1 cellular context compared by ENCODE assay signal in the genomic region with DNA sequence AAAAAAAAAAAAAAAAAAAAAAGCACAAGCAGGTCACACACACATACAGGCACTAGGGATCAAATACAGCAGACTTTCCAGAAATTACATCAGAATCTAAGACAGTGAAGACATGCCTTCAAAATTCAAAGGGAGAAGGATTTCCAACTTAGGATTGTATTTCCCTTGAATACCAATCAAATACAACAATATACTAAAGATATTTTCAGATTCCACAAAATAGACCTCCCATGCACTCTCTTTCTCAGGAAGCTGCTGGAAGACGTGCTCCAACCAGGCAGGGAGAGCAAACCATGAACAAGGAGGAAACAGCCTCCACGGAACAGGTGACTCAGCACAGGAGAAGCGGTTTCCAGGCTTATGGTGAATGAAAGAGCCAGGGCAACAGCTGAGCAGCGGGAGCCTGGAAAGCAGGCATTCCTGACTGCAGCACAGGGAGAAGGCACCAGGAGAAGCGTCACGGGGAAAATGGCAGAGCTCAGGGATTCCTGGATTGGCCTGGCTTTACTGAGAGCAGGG.
A peak's percentile ranks its signal among the peaks of the same experiment; 100 is the strongest.
TF ChIP-seq lines count a peak whose summit lies in the region.

No MANE protein-coding gene starts in this region.

TF ChIP-seq in K562, 482 proteins besides CTCF, POLR2A, EP300 and RAD21 (continued from another document and continues in another):
- TF ChIP-seq, protein P1, sequence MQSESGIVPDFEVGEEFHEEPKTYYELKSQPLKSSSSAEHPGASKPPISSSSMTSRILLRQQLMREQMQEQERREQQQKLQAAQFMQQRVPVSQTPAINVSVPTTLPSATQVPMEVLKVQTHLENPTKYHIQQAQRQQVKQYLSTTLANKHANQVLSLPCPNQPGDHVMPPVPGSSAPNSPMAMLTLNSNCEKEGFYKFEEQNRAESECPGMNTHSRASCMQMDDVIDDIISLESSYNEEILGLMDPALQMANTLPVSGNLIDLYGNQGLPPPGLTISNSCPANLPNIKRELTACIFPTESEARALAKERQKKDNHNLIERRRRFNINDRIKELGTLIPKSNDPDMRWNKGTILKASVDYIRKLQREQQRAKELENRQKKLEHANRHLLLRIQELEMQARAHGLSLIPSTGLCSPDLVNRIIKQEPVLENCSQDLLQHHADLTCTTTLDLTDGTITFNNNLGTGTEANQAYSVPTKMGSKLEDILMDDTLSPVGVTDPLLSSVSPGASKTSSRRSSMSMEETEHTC (IDR thresholded peaks at IDR 0.05), result no peak
- no peak for TF ChIP-seq NEUROD1 (IDR thresholded peaks at IDR 0.05; ENCODE audit: borderline replicate concordance, low read depth, low read length, partially characterized antibody)
- 0 out of 2 replicates have a peak, but pooled peaks have one; percentile 19 for TF ChIP-seq LEF1 (IDR thresholded peaks at IDR 0.05)
- no peak for TF ChIP-seq TBP (optimal IDR thresholded peaks at IDR 0.05; ENCODE audit: low read depth, low read length)
- TF ChIP-seq IRF2 (CRISPR knock-in tag; IDR thresholded peaks at IDR 0.05), result no peak
- TF ChIP-seq ZNF347 (CRISPR knock-in tag; IDR thresholded peaks at IDR 0.05; ENCODE audit: low read depth), result no peak
- peak; percentile 45; the same call in 1 of the 2 replicates for TF ChIP-seq CXXC5 (CRISPR knock-in tag; IDR thresholded peaks at IDR 0.05)
- TF ChIP-seq, protein P2, sequence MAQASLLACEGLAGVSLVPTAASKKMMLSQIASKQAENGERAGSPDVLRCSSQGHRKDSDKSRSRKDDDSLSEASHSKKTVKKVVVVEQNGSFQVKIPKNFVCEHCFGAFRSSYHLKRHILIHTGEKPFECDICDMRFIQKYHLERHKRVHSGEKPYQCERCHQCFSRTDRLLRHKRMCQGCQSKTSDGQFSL (CRISPR knock-in tag; IDR thresholded peaks at IDR 0.05), result no peak
- TF ChIP-seq, protein P2 (tag; IDR thresholded peaks at IDR 0.05), result no peak
- peak; percentile 62; the same call in 1 of the 2 replicates for TF ChIP-seq TAF7 (tag; IDR thresholded peaks at IDR 0.05)
- TF ChIP-seq, protein P3, sequence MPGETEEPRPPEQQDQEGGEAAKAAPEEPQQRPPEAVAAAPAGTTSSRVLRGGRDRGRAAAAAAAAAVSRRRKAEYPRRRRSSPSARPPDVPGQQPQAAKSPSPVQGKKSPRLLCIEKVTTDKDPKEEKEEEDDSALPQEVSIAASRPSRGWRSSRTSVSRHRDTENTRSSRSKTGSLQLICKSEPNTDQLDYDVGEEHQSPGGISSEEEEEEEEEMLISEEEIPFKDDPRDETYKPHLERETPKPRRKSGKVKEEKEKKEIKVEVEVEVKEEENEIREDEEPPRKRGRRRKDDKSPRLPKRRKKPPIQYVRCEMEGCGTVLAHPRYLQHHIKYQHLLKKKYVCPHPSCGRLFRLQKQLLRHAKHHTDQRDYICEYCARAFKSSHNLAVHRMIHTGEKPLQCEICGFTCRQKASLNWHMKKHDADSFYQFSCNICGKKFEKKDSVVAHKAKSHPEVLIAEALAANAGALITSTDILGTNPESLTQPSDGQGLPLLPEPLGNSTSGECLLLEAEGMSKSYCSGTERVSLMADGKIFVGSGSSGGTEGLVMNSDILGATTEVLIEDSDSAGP (CRISPR knock-in tag; IDR thresholded peaks at IDR 0.05), result no peak
- peak; percentile 67 for TF ChIP-seq MAFG (tag; conservative IDR thresholded peaks at IDR 0.05)
- no peak for TF ChIP-seq FOS (IDR thresholded peaks at IDR 0.05; ENCODE audit: extremely low read depth, insufficient read length)
- TF ChIP-seq NFATC3 (IDR thresholded peaks at IDR 0.05), result no peak
- no peak for TF ChIP-seq GTF2A2 (tag; IDR thresholded peaks at IDR 0.05)
- TF ChIP-seq ETV1 (tag; conservative IDR thresholded peaks at IDR 0.05; ENCODE audit: low read depth), result no peak
- TF ChIP-seq, protein P4, sequence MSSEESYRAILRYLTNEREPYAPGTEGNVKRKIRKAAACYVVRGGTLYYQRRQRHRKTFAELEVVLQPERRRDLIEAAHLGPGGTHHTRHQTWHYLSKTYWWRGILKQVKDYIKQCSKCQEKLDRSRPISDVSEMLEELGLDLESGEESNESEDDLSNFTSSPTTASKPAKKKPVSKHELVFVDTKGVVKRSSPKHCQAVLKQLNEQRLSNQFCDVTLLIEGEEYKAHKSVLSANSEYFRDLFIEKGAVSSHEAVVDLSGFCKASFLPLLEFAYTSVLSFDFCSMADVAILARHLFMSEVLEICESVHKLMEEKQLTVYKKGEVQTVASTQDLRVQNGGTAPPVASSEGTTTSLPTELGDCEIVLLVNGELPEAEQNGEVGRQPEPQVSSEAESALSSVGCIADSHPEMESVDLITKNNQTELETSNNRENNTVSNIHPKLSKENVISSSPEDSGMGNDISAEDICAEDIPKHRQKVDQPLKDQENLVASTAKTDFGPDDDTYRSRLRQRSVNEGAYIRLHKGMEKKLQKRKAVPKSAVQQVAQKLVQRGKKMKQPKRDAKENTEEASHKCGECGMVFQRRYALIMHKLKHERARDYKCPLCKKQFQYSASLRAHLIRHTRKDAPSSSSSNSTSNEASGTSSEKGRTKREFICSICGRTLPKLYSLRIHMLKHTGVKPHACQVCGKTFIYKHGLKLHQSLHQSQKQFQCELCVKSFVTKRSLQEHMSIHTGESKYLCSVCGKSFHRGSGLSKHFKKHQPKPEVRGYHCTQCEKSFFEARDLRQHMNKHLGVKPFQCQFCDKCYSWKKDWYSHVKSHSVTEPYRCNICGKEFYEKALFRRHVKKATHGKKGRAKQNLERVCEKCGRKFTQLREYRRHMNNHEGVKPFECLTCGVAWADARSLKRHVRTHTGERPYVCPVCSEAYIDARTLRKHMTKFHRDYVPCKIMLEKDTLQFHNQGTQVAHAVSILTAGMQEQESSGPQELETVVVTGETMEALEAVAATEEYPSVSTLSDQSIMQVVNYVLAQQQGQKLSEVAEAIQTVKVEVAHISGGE (CRISPR knock-in tag; IDR thresholded peaks at IDR 0.05), result no peak
- TF ChIP-seq ZNF57 (CRISPR knock-in tag; IDR thresholded peaks at IDR 0.05), result no peak
- TF ChIP-seq, protein P5, sequence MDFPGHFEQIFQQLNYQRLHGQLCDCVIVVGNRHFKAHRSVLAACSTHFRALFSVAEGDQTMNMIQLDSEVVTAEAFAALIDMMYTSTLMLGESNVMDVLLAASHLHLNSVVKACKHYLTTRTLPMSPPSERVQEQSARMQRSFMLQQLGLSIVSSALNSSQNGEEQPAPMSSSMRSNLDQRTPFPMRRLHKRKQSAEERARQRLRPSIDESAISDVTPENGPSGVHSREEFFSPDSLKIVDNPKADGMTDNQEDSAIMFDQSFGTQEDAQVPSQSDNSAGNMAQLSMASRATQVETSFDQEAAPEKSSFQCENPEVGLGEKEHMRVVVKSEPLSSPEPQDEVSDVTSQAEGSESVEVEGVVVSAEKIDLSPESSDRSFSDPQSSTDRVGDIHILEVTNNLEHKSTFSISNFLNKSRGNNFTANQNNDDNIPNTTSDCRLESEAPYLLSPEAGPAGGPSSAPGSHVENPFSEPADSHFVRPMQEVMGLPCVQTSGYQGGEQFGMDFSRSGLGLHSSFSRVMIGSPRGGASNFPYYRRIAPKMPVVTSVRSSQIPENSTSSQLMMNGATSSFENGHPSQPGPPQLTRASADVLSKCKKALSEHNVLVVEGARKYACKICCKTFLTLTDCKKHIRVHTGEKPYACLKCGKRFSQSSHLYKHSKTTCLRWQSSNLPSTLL (IDR thresholded peaks at IDR 0.05), result no peak
- TF ChIP-seq POLR2H (tag; IDR thresholded peaks at IDR 0.05; ENCODE audit: low read depth), result peak; percentile 67
- no peak for TF ChIP-seq MED1 (CRISPR knock-in tag; IDR thresholded peaks at IDR 0.05; ENCODE audit: borderline replicate concordance)
- TF ChIP-seq RCOR1 (IDR thresholded peaks at IDR 0.05; ENCODE audit: borderline replicate concordance in 1 of 2, low read depth in 2 of 2, low read length in 2 of 2), result no peak
- TF ChIP-seq, protein P6, sequence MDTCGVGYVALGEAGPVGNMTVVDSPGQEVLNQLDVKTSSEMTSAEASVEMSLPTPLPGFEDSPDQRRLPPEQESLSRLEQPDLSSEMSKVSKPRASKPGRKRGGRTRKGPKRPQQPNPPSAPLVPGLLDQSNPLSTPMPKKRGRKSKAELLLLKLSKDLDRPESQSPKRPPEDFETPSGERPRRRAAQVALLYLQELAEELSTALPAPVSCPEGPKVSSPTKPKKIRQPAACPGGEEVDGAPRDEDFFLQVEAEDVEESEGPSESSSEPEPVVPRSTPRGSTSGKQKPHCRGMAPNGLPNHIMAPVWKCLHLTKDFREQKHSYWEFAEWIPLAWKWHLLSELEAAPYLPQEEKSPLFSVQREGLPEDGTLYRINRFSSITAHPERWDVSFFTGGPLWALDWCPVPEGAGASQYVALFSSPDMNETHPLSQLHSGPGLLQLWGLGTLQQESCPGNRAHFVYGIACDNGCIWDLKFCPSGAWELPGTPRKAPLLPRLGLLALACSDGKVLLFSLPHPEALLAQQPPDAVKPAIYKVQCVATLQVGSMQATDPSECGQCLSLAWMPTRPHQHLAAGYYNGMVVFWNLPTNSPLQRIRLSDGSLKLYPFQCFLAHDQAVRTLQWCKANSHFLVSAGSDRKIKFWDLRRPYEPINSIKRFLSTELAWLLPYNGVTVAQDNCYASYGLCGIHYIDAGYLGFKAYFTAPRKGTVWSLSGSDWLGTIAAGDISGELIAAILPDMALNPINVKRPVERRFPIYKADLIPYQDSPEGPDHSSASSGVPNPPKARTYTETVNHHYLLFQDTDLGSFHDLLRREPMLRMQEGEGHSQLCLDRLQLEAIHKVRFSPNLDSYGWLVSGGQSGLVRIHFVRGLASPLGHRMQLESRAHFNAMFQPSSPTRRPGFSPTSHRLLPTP (IDR thresholded peaks at IDR 0.05; ENCODE audit: borderline replicate concordance, extremely low read depth, insufficient read length), result no peak
- TF ChIP-seq HDAC2 (IDR thresholded peaks at IDR 0.05), result no peak
- no peak for TF ChIP-seq ELF2 (CRISPR knock-in tag; IDR thresholded peaks at IDR 0.05)
- TF ChIP-seq ASH1L (IDR thresholded peaks at IDR 0.05; ENCODE audit: borderline replicate concordance, low read depth, partially characterized antibody), result no peak
- TF ChIP-seq, protein P7, sequence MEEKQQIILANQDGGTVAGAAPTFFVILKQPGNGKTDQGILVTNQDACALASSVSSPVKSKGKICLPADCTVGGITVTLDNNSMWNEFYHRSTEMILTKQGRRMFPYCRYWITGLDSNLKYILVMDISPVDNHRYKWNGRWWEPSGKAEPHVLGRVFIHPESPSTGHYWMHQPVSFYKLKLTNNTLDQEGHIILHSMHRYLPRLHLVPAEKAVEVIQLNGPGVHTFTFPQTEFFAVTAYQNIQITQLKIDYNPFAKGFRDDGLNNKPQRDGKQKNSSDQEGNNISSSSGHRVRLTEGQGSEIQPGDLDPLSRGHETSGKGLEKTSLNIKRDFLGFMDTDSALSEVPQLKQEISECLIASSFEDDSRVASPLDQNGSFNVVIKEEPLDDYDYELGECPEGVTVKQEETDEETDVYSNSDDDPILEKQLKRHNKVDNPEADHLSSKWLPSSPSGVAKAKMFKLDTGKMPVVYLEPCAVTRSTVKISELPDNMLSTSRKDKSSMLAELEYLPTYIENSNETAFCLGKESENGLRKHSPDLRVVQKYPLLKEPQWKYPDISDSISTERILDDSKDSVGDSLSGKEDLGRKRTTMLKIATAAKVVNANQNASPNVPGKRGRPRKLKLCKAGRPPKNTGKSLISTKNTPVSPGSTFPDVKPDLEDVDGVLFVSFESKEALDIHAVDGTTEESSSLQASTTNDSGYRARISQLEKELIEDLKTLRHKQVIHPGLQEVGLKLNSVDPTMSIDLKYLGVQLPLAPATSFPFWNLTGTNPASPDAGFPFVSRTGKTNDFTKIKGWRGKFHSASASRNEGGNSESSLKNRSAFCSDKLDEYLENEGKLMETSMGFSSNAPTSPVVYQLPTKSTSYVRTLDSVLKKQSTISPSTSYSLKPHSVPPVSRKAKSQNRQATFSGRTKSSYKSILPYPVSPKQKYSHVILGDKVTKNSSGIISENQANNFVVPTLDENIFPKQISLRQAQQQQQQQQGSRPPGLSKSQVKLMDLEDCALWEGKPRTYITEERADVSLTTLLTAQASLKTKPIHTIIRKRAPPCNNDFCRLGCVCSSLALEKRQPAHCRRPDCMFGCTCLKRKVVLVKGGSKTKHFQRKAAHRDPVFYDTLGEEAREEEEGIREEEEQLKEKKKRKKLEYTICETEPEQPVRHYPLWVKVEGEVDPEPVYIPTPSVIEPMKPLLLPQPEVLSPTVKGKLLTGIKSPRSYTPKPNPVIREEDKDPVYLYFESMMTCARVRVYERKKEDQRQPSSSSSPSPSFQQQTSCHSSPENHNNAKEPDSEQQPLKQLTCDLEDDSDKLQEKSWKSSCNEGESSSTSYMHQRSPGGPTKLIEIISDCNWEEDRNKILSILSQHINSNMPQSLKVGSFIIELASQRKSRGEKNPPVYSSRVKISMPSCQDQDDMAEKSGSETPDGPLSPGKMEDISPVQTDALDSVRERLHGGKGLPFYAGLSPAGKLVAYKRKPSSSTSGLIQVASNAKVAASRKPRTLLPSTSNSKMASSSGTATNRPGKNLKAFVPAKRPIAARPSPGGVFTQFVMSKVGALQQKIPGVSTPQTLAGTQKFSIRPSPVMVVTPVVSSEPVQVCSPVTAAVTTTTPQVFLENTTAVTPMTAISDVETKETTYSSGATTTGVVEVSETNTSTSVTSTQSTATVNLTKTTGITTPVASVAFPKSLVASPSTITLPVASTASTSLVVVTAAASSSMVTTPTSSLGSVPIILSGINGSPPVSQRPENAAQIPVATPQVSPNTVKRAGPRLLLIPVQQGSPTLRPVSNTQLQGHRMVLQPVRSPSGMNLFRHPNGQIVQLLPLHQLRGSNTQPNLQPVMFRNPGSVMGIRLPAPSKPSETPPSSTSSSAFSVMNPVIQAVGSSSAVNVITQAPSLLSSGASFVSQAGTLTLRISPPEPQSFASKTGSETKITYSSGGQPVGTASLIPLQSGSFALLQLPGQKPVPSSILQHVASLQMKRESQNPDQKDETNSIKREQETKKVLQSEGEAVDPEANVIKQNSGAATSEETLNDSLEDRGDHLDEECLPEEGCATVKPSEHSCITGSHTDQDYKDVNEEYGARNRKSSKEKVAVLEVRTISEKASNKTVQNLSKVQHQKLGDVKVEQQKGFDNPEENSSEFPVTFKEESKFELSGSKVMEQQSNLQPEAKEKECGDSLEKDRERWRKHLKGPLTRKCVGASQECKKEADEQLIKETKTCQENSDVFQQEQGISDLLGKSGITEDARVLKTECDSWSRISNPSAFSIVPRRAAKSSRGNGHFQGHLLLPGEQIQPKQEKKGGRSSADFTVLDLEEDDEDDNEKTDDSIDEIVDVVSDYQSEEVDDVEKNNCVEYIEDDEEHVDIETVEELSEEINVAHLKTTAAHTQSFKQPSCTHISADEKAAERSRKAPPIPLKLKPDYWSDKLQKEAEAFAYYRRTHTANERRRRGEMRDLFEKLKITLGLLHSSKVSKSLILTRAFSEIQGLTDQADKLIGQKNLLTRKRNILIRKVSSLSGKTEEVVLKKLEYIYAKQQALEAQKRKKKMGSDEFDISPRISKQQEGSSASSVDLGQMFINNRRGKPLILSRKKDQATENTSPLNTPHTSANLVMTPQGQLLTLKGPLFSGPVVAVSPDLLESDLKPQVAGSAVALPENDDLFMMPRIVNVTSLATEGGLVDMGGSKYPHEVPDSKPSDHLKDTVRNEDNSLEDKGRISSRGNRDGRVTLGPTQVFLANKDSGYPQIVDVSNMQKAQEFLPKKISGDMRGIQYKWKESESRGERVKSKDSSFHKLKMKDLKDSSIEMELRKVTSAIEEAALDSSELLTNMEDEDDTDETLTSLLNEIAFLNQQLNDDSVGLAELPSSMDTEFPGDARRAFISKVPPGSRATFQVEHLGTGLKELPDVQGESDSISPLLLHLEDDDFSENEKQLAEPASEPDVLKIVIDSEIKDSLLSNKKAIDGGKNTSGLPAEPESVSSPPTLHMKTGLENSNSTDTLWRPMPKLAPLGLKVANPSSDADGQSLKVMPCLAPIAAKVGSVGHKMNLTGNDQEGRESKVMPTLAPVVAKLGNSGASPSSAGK (IDR thresholded peaks at IDR 0.05), result no peak; the same call in 1 of the 2 replicates
- TF ChIP-seq COPS2 (conservative IDR thresholded peaks at IDR 0.05), result no peak
- TF ChIP-seq BDP1 (IDR thresholded peaks at IDR 0.05; ENCODE audit: insufficient read depth, insufficient read length), result no peak
- TF ChIP-seq ZNF239 (CRISPR knock-in tag; IDR thresholded peaks at IDR 0.05), result no peak
- TF ChIP-seq PML (IDR thresholded peaks at IDR 0.05; ENCODE audit: low read length), result no peak
